Comparison of ENCODE assay signal across 16 cellular contexts in genomic region chr3:55597638-55598037, GRCh38.
"Had no signal": no experiment of that assay in that cellular context is flagged by ENCODE, and none has a peak within 500 bp of the region (broad histone marks: within the 10 kb centered on the region; RNA-seq: fewer than 3 reads in every experiment).

No MANE protein-coding gene starts in this region.

- H3K4me1 ChIP-seq: tibial nerve had no signal

- H2AFZ ChIP-seq: hepatocyte had no signal

- H3K4me3 ChIP-seq: hepatocyte, sigmoid colon, skin epidermis, testis, tibial nerve had no signal

- H3K27me3 ChIP-seq: hepatocyte, sigmoid colon, testis, tibial nerve had no signal

- H3K79me2 ChIP-seq: hepatocyte had no signal

- ATAC-seq: effector memory CD8-positive, alpha-beta T cell; left colon; natural killer cell; stimulated activated naive B cell treated with anti-CD40 and anti-IgM and Interleukin-4, amounts not matched to agents 10 μg/mL and 1 μg/mL and 100 μg/mL, for 72 hours; stimulated activated naive CD8-positive, alpha-beta T cell treated with anti-CD3 and anti-CD28 coated beads, Interleukin-15, amount 100 ng/mL, for 72 hours had no signal

- H3K4me2 ChIP-seq: hepatocyte had no signal

- H3K36me3 ChIP-seq: sigmoid colon, tibial nerve had no signal

- H3K9me3 ChIP-seq: sigmoid colon, testis, tibial nerve had no signal

- H3K27ac ChIP-seq: hepatocyte, sigmoid colon, skin epidermis, testis, tibial nerve had no signal

- DNase-seq: effector memory CD8-positive, alpha-beta T cell; erythroblast; foreskin melanocyte; head of caudate nucleus; left colon; natural killer cell; posterior cingulate gyrus; sigmoid colon; stimulated activated CD4-positive, alpha-beta T cell treated with anti-CD3 and anti-CD28 coated beads, Interleukin-2, amount 100 ng/mL, for 24 hours; stimulated activated CD4-positive, alpha-beta T cell treated with anti-CD3 and anti-CD28 coated beads, Interleukin-4, amount 100 ng/mL, for 4 hours; stimulated activated naive B cell treated with anti-CD40 and anti-IgM and Interleukin-4, amounts not matched to agents 10 μg/mL and 1 μg/mL and 100 μg/mL, for 72 hours; stimulated activated naive CD8-positive, alpha-beta T cell treated with anti-CD3 and anti-CD28 coated beads, Interleukin-15, amount 100 ng/mL, for 72 hours had no signal
